Comparison of ENCODE assay signal across 1 cellular context in genomic region chr3:163552659-163552966, GRCh38.
TF ChIP-seq lines count a peak whose summit lies in the region.

No MANE protein-coding gene starts in this region.

TF ChIP-seq in K562, 482 proteins besides CTCF, POLR2A, EP300 and RAD21 (continued from another document):
- TF ChIP-seq ZBTB49 (CRISPR knock-in tag; IDR thresholded peaks at IDR 0.05; ENCODE audit: borderline replicate concordance) = no peak
